ENCODE assay signal across 1 cellular context in the genomic region with DNA sequence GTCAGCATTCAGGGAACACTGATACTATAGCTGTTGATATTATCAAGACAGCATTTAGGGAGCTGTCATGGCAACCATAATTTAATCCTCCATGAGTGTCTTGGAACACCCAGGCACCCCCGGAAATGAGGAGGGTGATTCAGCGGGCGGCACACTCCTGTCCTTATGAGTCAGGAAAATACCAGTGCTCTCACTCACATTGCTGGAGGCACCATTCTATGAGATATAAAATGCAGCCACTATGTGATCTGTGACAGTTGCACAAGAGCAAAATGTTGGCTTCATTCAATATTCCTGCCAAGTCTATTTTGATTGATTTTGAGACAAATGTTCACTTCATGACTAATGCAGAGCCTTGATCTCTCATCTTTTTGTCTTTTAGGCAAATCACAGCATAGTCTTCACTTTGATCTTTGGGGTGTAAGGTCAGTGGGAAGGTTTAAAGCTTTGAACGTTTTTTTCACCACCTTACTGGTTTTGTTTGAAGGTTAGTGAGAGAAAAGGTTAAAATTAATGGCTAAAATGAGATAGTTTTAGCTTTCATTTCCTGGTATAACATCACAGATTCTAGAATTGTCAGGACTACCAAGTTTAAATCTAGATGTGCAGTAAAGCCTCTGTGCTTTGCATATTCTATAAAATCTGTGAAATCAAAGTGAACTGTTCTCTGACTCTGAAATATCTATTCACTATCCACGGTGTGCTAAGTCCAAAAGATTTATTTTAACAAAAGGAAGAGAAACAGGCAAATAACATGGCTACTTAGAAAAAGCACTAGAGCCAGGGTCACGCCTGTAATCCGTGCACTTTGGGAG.
TF ChIP-seq lines count a peak whose summit lies in the region.

No MANE protein-coding gene starts in this region.

TF ChIP-seq in HepG2, 621 proteins besides CTCF, POLR2A, EP300 and RAD21 (continued from another document and continues in another):
- peak; percentile 74; the same call in 1 of the 2 replicates for TF ChIP-seq JUNB (CRISPR knock-in tag; IDR thresholded peaks at IDR 0.05; ENCODE audit: borderline replicate concordance)
- 0 out of 2 replicates have a peak, but pooled peaks have one; percentile 25 for TF ChIP-seq ZKSCAN1 (IDR thresholded peaks at IDR 0.05; ENCODE audit: low read length)
- TF ChIP-seq, protein P1, sequence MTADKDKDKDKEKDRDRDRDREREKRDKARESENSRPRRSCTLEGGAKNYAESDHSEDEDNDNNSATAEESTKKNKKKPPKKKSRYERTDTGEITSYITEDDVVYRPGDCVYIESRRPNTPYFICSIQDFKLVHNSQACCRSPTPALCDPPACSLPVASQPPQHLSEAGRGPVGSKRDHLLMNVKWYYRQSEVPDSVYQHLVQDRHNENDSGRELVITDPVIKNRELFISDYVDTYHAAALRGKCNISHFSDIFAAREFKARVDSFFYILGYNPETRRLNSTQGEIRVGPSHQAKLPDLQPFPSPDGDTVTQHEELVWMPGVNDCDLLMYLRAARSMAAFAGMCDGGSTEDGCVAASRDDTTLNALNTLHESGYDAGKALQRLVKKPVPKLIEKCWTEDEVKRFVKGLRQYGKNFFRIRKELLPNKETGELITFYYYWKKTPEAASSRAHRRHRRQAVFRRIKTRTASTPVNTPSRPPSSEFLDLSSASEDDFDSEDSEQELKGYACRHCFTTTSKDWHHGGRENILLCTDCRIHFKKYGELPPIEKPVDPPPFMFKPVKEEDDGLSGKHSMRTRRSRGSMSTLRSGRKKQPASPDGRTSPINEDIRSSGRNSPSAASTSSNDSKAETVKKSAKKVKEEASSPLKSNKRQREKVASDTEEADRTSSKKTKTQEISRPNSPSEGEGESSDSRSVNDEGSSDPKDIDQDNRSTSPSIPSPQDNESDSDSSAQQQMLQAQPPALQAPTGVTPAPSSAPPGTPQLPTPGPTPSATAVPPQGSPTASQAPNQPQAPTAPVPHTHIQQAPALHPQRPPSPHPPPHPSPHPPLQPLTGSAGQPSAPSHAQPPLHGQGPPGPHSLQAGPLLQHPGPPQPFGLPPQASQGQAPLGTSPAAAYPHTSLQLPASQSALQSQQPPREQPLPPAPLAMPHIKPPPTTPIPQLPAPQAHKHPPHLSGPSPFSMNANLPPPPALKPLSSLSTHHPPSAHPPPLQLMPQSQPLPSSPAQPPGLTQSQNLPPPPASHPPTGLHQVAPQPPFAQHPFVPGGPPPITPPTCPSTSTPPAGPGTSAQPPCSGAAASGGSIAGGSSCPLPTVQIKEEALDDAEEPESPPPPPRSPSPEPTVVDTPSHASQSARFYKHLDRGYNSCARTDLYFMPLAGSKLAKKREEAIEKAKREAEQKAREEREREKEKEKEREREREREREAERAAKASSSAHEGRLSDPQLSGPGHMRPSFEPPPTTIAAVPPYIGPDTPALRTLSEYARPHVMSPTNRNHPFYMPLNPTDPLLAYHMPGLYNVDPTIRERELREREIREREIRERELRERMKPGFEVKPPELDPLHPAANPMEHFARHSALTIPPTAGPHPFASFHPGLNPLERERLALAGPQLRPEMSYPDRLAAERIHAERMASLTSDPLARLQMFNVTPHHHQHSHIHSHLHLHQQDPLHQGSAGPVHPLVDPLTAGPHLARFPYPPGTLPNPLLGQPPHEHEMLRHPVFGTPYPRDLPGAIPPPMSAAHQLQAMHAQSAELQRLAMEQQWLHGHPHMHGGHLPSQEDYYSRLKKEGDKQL (CRISPR knock-in tag; IDR thresholded peaks at IDR 0.05; ENCODE audit: low read depth) = 0 out of 2 replicates have a peak, but pooled peaks have one; percentile 24
- TF ChIP-seq MXD4 (CRISPR knock-in tag; IDR thresholded peaks at IDR 0.05) = no peak
- TF ChIP-seq YEATS4 (CRISPR knock-in tag; IDR thresholded peaks at IDR 0.05; ENCODE audit: borderline replicate concordance) = peak; percentile 50; the same call in 1 of the 2 replicates
- peak; percentile 92 for TF ChIP-seq SOX5 (CRISPR knock-in tag; IDR thresholded peaks at IDR 0.05; ENCODE audit: borderline replicate concordance)
- no peak for TF ChIP-seq WIZ (CRISPR knock-in tag; IDR thresholded peaks at IDR 0.05)
- TF ChIP-seq, protein P2, sequence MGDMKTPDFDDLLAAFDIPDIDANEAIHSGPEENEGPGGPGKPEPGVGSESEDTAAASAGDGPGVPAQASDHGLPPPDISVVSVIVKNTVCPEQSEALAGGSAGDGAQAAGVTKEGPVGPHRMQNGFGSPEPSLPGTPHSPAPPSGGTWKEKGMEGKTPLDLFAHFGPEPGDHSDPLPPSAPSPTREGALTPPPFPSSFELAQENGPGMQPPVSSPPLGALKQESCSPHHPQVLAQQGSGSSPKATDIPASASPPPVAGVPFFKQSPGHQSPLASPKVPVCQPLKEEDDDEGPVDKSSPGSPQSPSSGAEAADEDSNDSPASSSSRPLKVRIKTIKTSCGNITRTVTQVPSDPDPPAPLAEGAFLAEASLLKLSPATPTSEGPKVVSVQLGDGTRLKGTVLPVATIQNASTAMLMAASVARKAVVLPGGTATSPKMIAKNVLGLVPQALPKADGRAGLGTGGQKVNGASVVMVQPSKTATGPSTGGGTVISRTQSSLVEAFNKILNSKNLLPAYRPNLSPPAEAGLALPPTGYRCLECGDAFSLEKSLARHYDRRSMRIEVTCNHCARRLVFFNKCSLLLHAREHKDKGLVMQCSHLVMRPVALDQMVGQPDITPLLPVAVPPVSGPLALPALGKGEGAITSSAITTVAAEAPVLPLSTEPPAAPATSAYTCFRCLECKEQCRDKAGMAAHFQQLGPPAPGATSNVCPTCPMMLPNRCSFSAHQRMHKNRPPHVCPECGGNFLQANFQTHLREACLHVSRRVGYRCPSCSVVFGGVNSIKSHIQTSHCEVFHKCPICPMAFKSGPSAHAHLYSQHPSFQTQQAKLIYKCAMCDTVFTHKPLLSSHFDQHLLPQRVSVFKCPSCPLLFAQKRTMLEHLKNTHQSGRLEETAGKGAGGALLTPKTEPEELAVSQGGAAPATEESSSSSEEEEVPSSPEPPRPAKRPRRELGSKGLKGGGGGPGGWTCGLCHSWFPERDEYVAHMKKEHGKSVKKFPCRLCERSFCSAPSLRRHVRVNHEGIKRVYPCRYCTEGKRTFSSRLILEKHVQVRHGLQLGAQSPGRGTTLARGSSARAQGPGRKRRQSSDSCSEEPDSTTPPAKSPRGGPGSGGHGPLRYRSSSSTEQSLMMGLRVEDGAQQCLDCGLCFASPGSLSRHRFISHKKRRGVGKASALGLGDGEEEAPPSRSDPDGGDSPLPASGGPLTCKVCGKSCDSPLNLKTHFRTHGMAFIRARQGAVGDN (CRISPR knock-in tag; IDR thresholded peaks at IDR 0.05) = no peak
- TF ChIP-seq TCF7L2 (IDR thresholded peaks at IDR 0.05; ENCODE audit: low read depth, low read length) = peak; percentile 83
- TF ChIP-seq REL (CRISPR knock-in tag; conservative IDR thresholded peaks at IDR 0.05) = no peak
- no peak for TF ChIP-seq ETV6 (CRISPR knock-in tag; conservative IDR thresholded peaks at IDR 0.05)
- no peak for TF ChIP-seq POLR2AphosphoS2 (IDR thresholded peaks at IDR 0.05; ENCODE audit: low read depth, low read length)
- no peak for TF ChIP-seq SRSF4 (IDR thresholded peaks at IDR 0.05; ENCODE audit: low read depth, low read length, poor library complexity, severe bottlenecking)
- TF ChIP-seq, protein P3, sequence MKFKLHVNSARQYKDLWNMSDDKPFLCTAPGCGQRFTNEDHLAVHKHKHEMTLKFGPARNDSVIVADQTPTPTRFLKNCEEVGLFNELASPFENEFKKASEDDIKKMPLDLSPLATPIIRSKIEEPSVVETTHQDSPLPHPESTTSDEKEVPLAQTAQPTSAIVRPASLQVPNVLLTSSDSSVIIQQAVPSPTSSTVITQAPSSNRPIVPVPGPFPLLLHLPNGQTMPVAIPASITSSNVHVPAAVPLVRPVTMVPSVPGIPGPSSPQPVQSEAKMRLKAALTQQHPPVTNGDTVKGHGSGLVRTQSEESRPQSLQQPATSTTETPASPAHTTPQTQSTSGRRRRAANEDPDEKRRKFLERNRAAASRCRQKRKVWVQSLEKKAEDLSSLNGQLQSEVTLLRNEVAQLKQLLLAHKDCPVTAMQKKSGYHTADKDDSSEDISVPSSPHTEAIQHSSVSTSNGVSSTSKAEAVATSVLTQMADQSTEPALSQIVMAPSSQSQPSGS (CRISPR knock-in tag; IDR thresholded peaks at IDR 0.05) = 0 out of 2 replicates have a peak, but pooled peaks have one; percentile 21
- TF ChIP-seq, protein P4, sequence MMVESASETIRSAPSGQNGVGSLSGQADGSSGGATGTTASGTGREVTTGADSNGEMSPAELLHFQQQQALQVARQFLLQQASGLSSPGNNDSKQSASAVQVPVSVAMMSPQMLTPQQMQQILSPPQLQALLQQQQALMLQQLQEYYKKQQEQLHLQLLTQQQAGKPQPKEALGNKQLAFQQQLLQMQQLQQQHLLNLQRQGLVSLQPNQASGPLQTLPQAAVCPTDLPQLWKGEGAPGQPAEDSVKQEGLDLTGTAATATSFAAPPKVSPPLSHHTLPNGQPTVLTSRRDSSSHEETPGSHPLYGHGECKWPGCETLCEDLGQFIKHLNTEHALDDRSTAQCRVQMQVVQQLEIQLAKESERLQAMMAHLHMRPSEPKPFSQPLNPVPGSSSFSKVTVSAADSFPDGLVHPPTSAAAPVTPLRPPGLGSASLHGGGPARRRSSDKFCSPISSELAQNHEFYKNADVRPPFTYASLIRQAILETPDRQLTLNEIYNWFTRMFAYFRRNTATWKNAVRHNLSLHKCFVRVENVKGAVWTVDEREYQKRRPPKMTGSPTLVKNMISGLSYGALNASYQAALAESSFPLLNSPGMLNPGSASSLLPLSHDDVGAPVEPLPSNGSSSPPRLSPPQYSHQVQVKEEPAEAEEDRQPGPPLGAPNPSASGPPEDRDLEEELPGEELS (CRISPR knock-in tag; IDR thresholded peaks at IDR 0.05) = peak; percentile 75
- TF ChIP-seq MEIS2 (CRISPR knock-in tag; IDR thresholded peaks at IDR 0.05) = peak; percentile 85; the same call in 1 of the 2 replicates
- TF ChIP-seq PPARG (CRISPR knock-in tag; conservative IDR thresholded peaks at IDR 0.05) = peak; percentile 99
- TF ChIP-seq NR2F2 (IDR thresholded peaks at IDR 0.05; ENCODE audit: borderline replicate concordance, low read depth) = peak; percentile 91
- no peak; the same call in 1 of the 2 replicates for TF ChIP-seq DMAP1 (CRISPR knock-in tag; IDR thresholded peaks at IDR 0.05)
- TF ChIP-seq TMF1 (CRISPR knock-in tag; IDR thresholded peaks at IDR 0.05; ENCODE audit: low read depth) = no peak
- peak; percentile 50; the same call in 1 of the 2 replicates for TF ChIP-seq FOXJ3 (CRISPR knock-in tag; IDR thresholded peaks at IDR 0.05; ENCODE audit: borderline replicate concordance)
- TF ChIP-seq, protein P5, sequence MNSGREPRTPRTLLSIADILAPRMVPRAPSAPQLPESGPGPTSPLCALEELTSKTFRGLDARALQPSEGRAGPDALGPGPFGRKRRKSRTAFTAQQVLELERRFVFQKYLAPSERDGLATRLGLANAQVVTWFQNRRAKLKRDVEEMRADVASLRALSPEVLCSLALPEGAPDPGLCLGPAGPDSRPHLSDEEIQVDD (CRISPR knock-in tag; IDR thresholded peaks at IDR 0.05; ENCODE audit: borderline replicate concordance) = no peak
- TF ChIP-seq RARA (CRISPR knock-in tag; IDR thresholded peaks at IDR 0.05) = peak; percentile 87
- no peak for TF ChIP-seq SMAD9 (CRISPR knock-in tag; IDR thresholded peaks at IDR 0.05)
- no peak for TF ChIP-seq ZNF17 (CRISPR knock-in tag; IDR thresholded peaks at IDR 0.05)
- no peak for TF ChIP-seq SOX6 (IDR thresholded peaks at IDR 0.05)
- TF ChIP-seq SOX6 (CRISPR knock-in tag; IDR thresholded peaks at IDR 0.05) = peak; percentile 94
- TF ChIP-seq, protein P6, sequence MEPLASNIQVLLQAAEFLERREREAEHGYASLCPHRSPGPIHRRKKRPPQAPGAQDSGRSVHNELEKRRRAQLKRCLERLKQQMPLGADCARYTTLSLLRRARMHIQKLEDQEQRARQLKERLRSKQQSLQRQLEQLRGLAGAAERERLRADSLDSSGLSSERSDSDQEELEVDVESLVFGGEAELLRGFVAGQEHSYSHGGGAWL (CRISPR knock-in tag; IDR thresholded peaks at IDR 0.05) = no peak
- peak; percentile 17; the same call in 1 of the 2 replicates for TF ChIP-seq JUND (CRISPR knock-in tag; IDR thresholded peaks at IDR 0.05)
- TF ChIP-seq MED1 (CRISPR knock-in tag; IDR thresholded peaks at IDR 0.05) = peak; percentile 79
- peak; percentile 47; the same call in 1 of the 2 replicates for TF ChIP-seq HOXA3 (CRISPR knock-in tag; IDR thresholded peaks at IDR 0.05)
- TF ChIP-seq ONECUT2 (CRISPR knock-in tag; IDR thresholded peaks at IDR 0.05) = peak; percentile 84
- peak; percentile 91 for TF ChIP-seq RXRB (CRISPR knock-in tag; IDR thresholded peaks at IDR 0.05; ENCODE audit: borderline replicate concordance)
- no peak for TF ChIP-seq KLF16 (CRISPR knock-in tag; IDR thresholded peaks at IDR 0.05)
- no peak for TF ChIP-seq FOXO1 (CRISPR knock-in tag; IDR thresholded peaks at IDR 0.05)
- TF ChIP-seq ZNF564 (CRISPR knock-in tag; IDR thresholded peaks at IDR 0.05) = no peak
- TF ChIP-seq CREB1 (IDR thresholded peaks at IDR 0.05) = no peak
- TF ChIP-seq CREB1 (CRISPR knock-in tag; IDR thresholded peaks at IDR 0.05) = peak; percentile 83
- no peak for TF ChIP-seq CENPT (CRISPR knock-in tag; IDR thresholded peaks at IDR 0.05; ENCODE audit: low read depth)
- no peak for TF ChIP-seq NKX3-1 (CRISPR knock-in tag; IDR thresholded peaks at IDR 0.05)
- TF ChIP-seq, protein P7, sequence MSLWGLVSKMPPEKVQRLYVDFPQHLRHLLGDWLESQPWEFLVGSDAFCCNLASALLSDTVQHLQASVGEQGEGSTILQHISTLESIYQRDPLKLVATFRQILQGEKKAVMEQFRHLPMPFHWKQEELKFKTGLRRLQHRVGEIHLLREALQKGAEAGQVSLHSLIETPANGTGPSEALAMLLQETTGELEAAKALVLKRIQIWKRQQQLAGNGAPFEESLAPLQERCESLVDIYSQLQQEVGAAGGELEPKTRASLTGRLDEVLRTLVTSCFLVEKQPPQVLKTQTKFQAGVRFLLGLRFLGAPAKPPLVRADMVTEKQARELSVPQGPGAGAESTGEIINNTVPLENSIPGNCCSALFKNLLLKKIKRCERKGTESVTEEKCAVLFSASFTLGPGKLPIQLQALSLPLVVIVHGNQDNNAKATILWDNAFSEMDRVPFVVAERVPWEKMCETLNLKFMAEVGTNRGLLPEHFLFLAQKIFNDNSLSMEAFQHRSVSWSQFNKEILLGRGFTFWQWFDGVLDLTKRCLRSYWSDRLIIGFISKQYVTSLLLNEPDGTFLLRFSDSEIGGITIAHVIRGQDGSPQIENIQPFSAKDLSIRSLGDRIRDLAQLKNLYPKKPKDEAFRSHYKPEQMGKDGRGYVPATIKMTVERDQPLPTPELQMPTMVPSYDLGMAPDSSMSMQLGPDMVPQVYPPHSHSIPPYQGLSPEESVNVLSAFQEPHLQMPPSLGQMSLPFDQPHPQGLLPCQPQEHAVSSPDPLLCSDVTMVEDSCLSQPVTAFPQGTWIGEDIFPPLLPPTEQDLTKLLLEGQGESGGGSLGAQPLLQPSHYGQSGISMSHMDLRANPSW (CRISPR knock-in tag; IDR thresholded peaks at IDR 0.05; ENCODE audit: borderline replicate concordance) = no peak
